In genomic region chrY:19015854-19016253, GRCh38 we compare ENCODE assay signal across 18 cellular contexts.
DNase-seq lines count a peak whose midpoint lies in the region; ATAC-seq, FAIRE-seq and TF ChIP-seq lines count a peak whose summit lies in the region.
"Had no signal": no experiment of that assay in that cellular context is flagged by ENCODE, and none has a peak within 500 bp of the region (broad histone marks: within the 10 kb centered on the region; RNA-seq: fewer than 3 reads in every experiment).

No MANE protein-coding gene starts in this region.

- H3K36me3 ChIP-seq in DND-41 (ENCODE audit: insufficient read depth, low read length): no peaks in the 10 kb centered on the region
- H3K36me3 ChIP-seq in H1 (ENCODE audit: control insufficient read depth in 2 of 4, insufficient read depth in 4 of 4, low read length in 3 of 4): no peaks in the 10 kb centered on the region; a peak in 2 of 8 replicates
- H3K36me3 ChIP-seq: neutrophil had no signal

- no peak overlapping the region for H3K9ac ChIP-seq in DND-41 (ENCODE audit: low read depth, low read length)
- H3K9ac ChIP-seq in H1 (replicated peaks in 1 of 4; ENCODE audit: extremely low read depth in 1 of 4, low read depth in 3 of 4, low read length in 3 of 4): no peak overlapping the region

- no peak for TF ChIP-seq EP300 in H1 (IDR thresholded peaks at IDR 0.05; ENCODE audit: borderline replicate concordance in 1 of 2, low read depth in 2 of 2, low read length in 2 of 2)

- H3K14ac ChIP-seq in H1 (ENCODE audit: insufficient read length): no peak overlapping the region

- H2BK120ac ChIP-seq in H1 (replicated peaks; ENCODE audit: low read depth, low read length): no peak overlapping the region

- ATAC-seq in DND-41 (ENCODE audit: insufficient read depth, low read depth): no peak
- ATAC-seq in HG03039 (IDR thresholded peaks at IDR 0.05; ENCODE audit: unreplicated experiment): no peak
- ATAC-seq: activated CD4-positive, CD25-positive, alpha-beta regulatory T cell treated with anti-CD3 and anti-CD28 coated beads, Interleukin-2, amount 50 U/mL, for 24 hours; sciatic nerve had no signal

- no peak overlapping the region for H2AK5ac ChIP-seq in H1 (ENCODE audit: low read depth, low read length)

- H2BK15ac ChIP-seq in H1 (ENCODE audit: low read length): no peak overlapping the region

- H3K18ac ChIP-seq in H1 (ENCODE audit: extremely low read depth, low read length): no peak overlapping the region

- POLR2A ChIA-PET in H1 (lab: Charles Lee; ENCODE audit: partially characterized antibody): no interaction called here

- no peak for DNase-seq in DND-41
- DNase-seq in HS-27A (ENCODE audit: low read depth): peak; percentile 1
- no peak for DNase-seq in H1 (ENCODE audit: low read depth in 1 of 2, low spot score in 2 of 2)
- no peak for DNase-seq in kidney glomerular epithelial cell (lab: John Stamatoyannopoulos, UW)
- DNase-seq in MV-4-11 (lab: John Stamatoyannopoulos, UW): no peak
- DNase-seq in NCI-H1930 (lab: John Stamatoyannopoulos, UW): no peak
- DNase-seq: activated T-cell treated with anti-CD3 and anti-CD28 coated beads for 4 hours; immature natural killer cell; Kasumi-1; NCI-H2081 treated with DMSO at 0.1 percent for 48 hours; stimulated activated CD4-positive, alpha-beta T cell treated with anti-CD3 and anti-CD28 coated beads, Interleukin-4, amount 100 ng/mL, for 24 hours; T-helper 1 cell had no signal

- H2BK20ac ChIP-seq in H1 (ENCODE audit: low read length): no peak overlapping the region

- no peaks in the 10 kb centered on the region for H3K27me3 ChIP-seq in DND-41 (ENCODE audit: insufficient read depth, low read length, poor library complexity)
- H3K27me3 ChIP-seq in H1 (replicated peaks in 1 of 4; ENCODE audit: control insufficient read depth in 3 of 4, extremely low read depth in 1 of 4, insufficient read depth in 3 of 4, low read length in 3 of 4): no peaks in the 10 kb centered on the region
- H3K27me3 ChIP-seq: neutrophil had no signal

- H3K79me2 ChIP-seq in DND-41 (ENCODE audit: insufficient read depth, low read length) (no peaks in the 10 kb centered on the region), H1 (ENCODE audit: control insufficient read depth in 1 of 2, insufficient read depth in 2 of 2, low read length in 2 of 2) (peaks cover 0 to 16% of the 10 kb centered on the region in 2 experiments; a peak in 2 of 4 replicates)

- no peak overlapping the region for H3K4ac ChIP-seq in H1 (replicated peaks; ENCODE audit: insufficient read length, low read depth, low read length)

- no peak overlapping the region for H4K91ac ChIP-seq in H1 (replicated peaks; ENCODE audit: insufficient read length, low read length)

- no peaks in the 10 kb centered on the region for H3K23me2 ChIP-seq in H1 (ENCODE audit: low read depth, low read length)

- no peak for TF ChIP-seq POLR2A in H1 (IDR thresholded peaks at IDR 0.05; ENCODE audit: control extremely low read depth in 1 of 2, low read depth in 2 of 2, low read length in 2 of 2)

- H2BK12ac ChIP-seq in H1 (ENCODE audit: low read depth, low read length): no peak overlapping the region

- CTCF ChIA-PET in H1 (lab: Charles Lee; ENCODE audit: partially characterized antibody): interaction anchor here (1.3 kb wide), 1 partner anchor 27 kb away, joined by 3 read pairs; no protein-coding TSS in a partner anchor

- H3K4me3 ChIP-seq in DND-41 (ENCODE audit: low read depth in 1 of 2, low read length in 2 of 2) (no peak overlapping the region), H1 (ENCODE audit: extremely low read depth in 1 of 4, insufficient read depth in 2 of 4, low read depth in 3 of 4, low read length in 4 of 4) (no peak overlapping the region)

- no peak overlapping the region for H3K23ac ChIP-seq in H1 (ENCODE audit: insufficient read length)

- no peak overlapping the region for H2BK5ac ChIP-seq in H1 (ENCODE audit: low read depth, low read length)

- H4K5ac ChIP-seq in H1 (ENCODE audit: insufficient read length, low read depth, low read length): no peak overlapping the region

- H3K9me3 ChIP-seq in DND-41 (ENCODE audit: insufficient read depth, low read length, severe bottlenecking): no peaks in the 10 kb centered on the region
- no peaks in the 10 kb centered on the region for H3K9me3 ChIP-seq in H1 (ENCODE audit: insufficient read depth in 2 of 2, low read depth in 1 of 2, low read length in 1 of 2)
- H3K9me3 ChIP-seq: neutrophil had no signal

- H4K8ac ChIP-seq in H1 (ENCODE audit: extremely low read depth, insufficient read depth, low read length): no peak overlapping the region

- peak; percentile 24 for FAIRE-seq in H1 (lab: Jason Lieb, UNC)

- H3K27ac ChIP-seq in 22Rv1 (no peak overlapping the region), DND-41 (ENCODE audit: low read length) (no peak overlapping the region), H1 (ENCODE audit: low read depth, low read length) (no peak overlapping the region)
- H3K27ac ChIP-seq: neutrophil, RWPE1 had no signal

- TF ChIP-seq CTCF in 22Rv1 (IDR thresholded peaks at IDR 0.05): peak; percentile 20; the same call in 1 of the 2 replicates
- peak; percentile 15 for TF ChIP-seq CTCF in DND-41 (IDR thresholded peaks at IDR 0.05; ENCODE audit: borderline replicate concordance, extremely low read depth, low read length, poor library complexity, severe bottlenecking)
- TF ChIP-seq CTCF in H1 (IDR thresholded peaks at IDR 0.05; ENCODE audit: control extremely low read depth in 1 of 3, insufficient read depth in 1 of 3, low read depth in 1 of 3, low read length in 3 of 3): peak; percentile 33 to 43 (median 37); a peak in 3 of 4 replicates

- no peak overlapping the region for H3K4me2 ChIP-seq in DND-41 (ENCODE audit: insufficient read depth, low read length)
- no peak overlapping the region for H3K4me2 ChIP-seq in H1 (ENCODE audit: insufficient read depth in 1 of 2, low read depth in 2 of 2, low read length in 2 of 2)

- H4K20me1 ChIP-seq in DND-41 (ENCODE audit: insufficient read depth, low read length) (no peaks in the 10 kb centered on the region), H1 (replicated peaks in 1 of 2; ENCODE audit: control insufficient read depth in 1 of 2, insufficient read depth in 2 of 2, low read length in 2 of 2) (peaks cover 0 to 4% of the 10 kb centered on the region in 2 experiments)

- peak; percentile 60 to 73 for TF ChIP-seq RAD21 in H1 (IDR thresholded peaks at IDR 0.05 in 1 of 2, conservative IDR thresholded peaks at IDR 0.05 in 1 of 2; ENCODE audit: low read depth in 2 of 2, low read length in 2 of 2)

- H3K56ac ChIP-seq in H1 (replicated peaks; ENCODE audit: insufficient read length, low read depth, low read length): no peak overlapping the region

- no peaks in the 10 kb centered on the region for H3K79me1 ChIP-seq in H1 (ENCODE audit: low read depth, low read length)

- 89% methylated on average over 1 of the region's 2 CpGs; no CpG with 5 or more reads in 1 of the 2 experiments for WGBS in H1 (ENCODE audit: extremely low coverage in 1 of 2, insufficient coverage in 1 of 2, insufficient read length in 1 of 2, insufficient replicate concordance in 2 of 2, low coverage in 1 of 2, low lambda C conversion rate in 2 of 2, missing lambda C conversion rate in 1 of 2), 2 experiments

- H2AFZ ChIP-seq in DND-41 (ENCODE audit: low read depth, low read length) (no peak overlapping the region), H1 (ENCODE audit: low read length) (no peak overlapping the region)

- H3K4me1 ChIP-seq in DND-41 (ENCODE audit: insufficient read depth, low read length) (no peaks in the 10 kb centered on the region), H1 (replicated peaks in 1 of 4; ENCODE audit: control insufficient read depth in 3 of 4, insufficient read depth in 4 of 4, low read length in 3 of 4) (no peaks in the 10 kb centered on the region)

TF ChIP-seq in H1, 55 proteins besides CTCF, POLR2A, EP300 and RAD21:
- TF ChIP-seq ATF2 (IDR thresholded peaks at IDR 0.05; ENCODE audit: low read length) (no peak), ZNF274 (IDR thresholded peaks at IDR 0.05; ENCODE audit: borderline replicate concordance, extremely low read depth, low read length) (no peak)
